ENCODE assay signal across 10 cellular contexts in genomic region chr1:221816899-221817298, GRCh38.
DNase-seq lines count a peak whose midpoint lies in the region; TF ChIP-seq lines count a peak whose summit lies in the region.
"Had no signal": no experiment of that assay in that cellular context is flagged by ENCODE, and none has a peak within 500 bp of the region (broad histone marks: within the 10 kb centered on the region; RNA-seq: fewer than 3 reads in every experiment).

No MANE protein-coding gene starts in this region.

- no peak overlapping the region for H3K4me3 Mint-ChIP-seq in glutamatergic neuron (ENCODE audit: unreplicated experiment)
- no peak overlapping the region for H3K4me3 Mint-ChIP-seq in activated T-helper 1 cell treated with anti-CD3 and anti-CD28 coated beads, Interleukin-12 subunit alpha, Interleukin-12 subunit beta, Interleukin-2, Interleukin-4 antibody, amounts not matched to agents 30 ng/mL and 10 ng/mL and 1 ng/mL, durations not matched to agents 14 hours and 24 hours and 36 hours

- intact Hi-C loops in activated T-helper 1 cell treated with anti-CD3 and anti-CD28 coated beads, Interleukin-12 subunit alpha, Interleukin-12 subunit beta, Interleukin-2, Interleukin-4 antibody, amounts not matched to agents 30 ng/mL and 10 ng/mL and 1 ng/mL, durations not matched to agents 14 hours and 24 hours and 36 hours (cut with micrococcal nuclease), result no loop called here

- H3K9me3 Mint-ChIP-seq in glutamatergic neuron (ENCODE audit: unreplicated experiment), result no peaks in the 10 kb centered on the region
- H3K9me3 Mint-ChIP-seq in activated T-helper 1 cell treated with anti-CD3 and anti-CD28 coated beads, Interleukin-12 subunit alpha, Interleukin-12 subunit beta, Interleukin-2, Interleukin-4 antibody, amounts not matched to agents 30 ng/mL and 10 ng/mL and 1 ng/mL, durations not matched to agents 14 hours and 24 hours and 36 hours, result no peaks in the 10 kb centered on the region

- no peak overlapping the region for H3K27ac ChIP-seq in RWPE1

- H3K4me1 Mint-ChIP-seq in glutamatergic neuron (ENCODE audit: low read depth, unreplicated experiment), result no peaks in the 10 kb centered on the region
- H3K4me1 Mint-ChIP-seq in activated T-helper 1 cell treated with anti-CD3 and anti-CD28 coated beads, Interleukin-12 subunit alpha, Interleukin-12 subunit beta, Interleukin-2, Interleukin-4 antibody, amounts not matched to agents 30 ng/mL and 10 ng/mL and 1 ng/mL, durations not matched to agents 14 hours and 24 hours and 36 hours (ENCODE audit: low read depth), result no peaks in the 10 kb centered on the region

- TF ChIP-seq CTCF in RWPE1 (conservative IDR thresholded peaks at IDR 0.05; ENCODE audit: low read depth), result no peak
- TF ChIP-seq CTCF in glutamatergic neuron (IDR thresholded peaks at IDR 0.05; ENCODE audit: partially characterized antibody, unreplicated experiment), result no peak

- H3K27me3 Mint-ChIP-seq in glutamatergic neuron (ENCODE audit: unreplicated experiment), result no peaks in the 10 kb centered on the region
- peaks cover 4% of the 10 kb centered on the region for H3K27me3 Mint-ChIP-seq in activated T-helper 1 cell treated with anti-CD3 and anti-CD28 coated beads, Interleukin-12 subunit alpha, Interleukin-12 subunit beta, Interleukin-2, Interleukin-4 antibody, amounts not matched to agents 30 ng/mL and 10 ng/mL and 1 ng/mL, durations not matched to agents 14 hours and 24 hours and 36 hours (ENCODE audit: insufficient read depth)

- CTCF ChIA-PET in RWPE1 (lab: Yijun Ruan, JAX), result interaction anchor here (0.9 kb wide), 1 partner anchor 34 kb away, joined by 3 read pairs; no protein-coding TSS in a partner anchor

- POLR2A ChIA-PET in RWPE1 (lab: Yijun Ruan, JAX; ENCODE audit: low non-redundant PET), result no interaction called here

- H3K36me3 Mint-ChIP-seq in glutamatergic neuron (ENCODE audit: unreplicated experiment), result no peaks in the 10 kb centered on the region
- H3K36me3 Mint-ChIP-seq in activated T-helper 1 cell treated with anti-CD3 and anti-CD28 coated beads, Interleukin-12 subunit alpha, Interleukin-12 subunit beta, Interleukin-2, Interleukin-4 antibody, amounts not matched to agents 30 ng/mL and 10 ng/mL and 1 ng/mL, durations not matched to agents 14 hours and 24 hours and 36 hours (ENCODE audit: low read depth), result peaks cover 1% of the 10 kb centered on the region

- H3K27ac Mint-ChIP-seq in glutamatergic neuron (ENCODE audit: unreplicated experiment), result no peak overlapping the region
- no peak overlapping the region for H3K27ac Mint-ChIP-seq in activated T-helper 1 cell treated with anti-CD3 and anti-CD28 coated beads, Interleukin-12 subunit alpha, Interleukin-12 subunit beta, Interleukin-2, Interleukin-4 antibody, amounts not matched to agents 30 ng/mL and 10 ng/mL and 1 ng/mL, durations not matched to agents 14 hours and 24 hours and 36 hours

- H3K4me3 ChIP-seq in skeletal muscle cell (ENCODE audit: low read depth, low read length), result no peak overlapping the region

- DNase-seq in GM04503 (ENCODE audit: low read depth) (peak; percentile 74), RWPE1 (ENCODE audit: low spot score) (peak; percentile 51), fibroblast of gingiva (ENCODE audit: low read depth) (peak; percentile 82), skeletal muscle cell (ENCODE audit: low read depth) (peak; percentile 93), glutamatergic neuron (no peak), NCI-H2081 treated with DMSO at 0.1 percent for 48 hours (lab: John Stamatoyannopoulos, UW) (no peak)
- DNase-seq in activated T-helper 1 cell treated with anti-CD3 and anti-CD28 coated beads, Interleukin-12 subunit alpha, Interleukin-12 subunit beta, Interleukin-2, Interleukin-4 antibody, amounts not matched to agents 30 ng/mL and 10 ng/mL and 1 ng/mL, durations not matched to agents 14 hours and 24 hours and 36 hours (ENCODE audit: low spot score), result no peak
- no peak for DNase-seq in stimulated activated naive CD4-positive, alpha-beta T cell (lab: John Stamatoyannopoulos, UW)
- DNase-seq: amygdala, right cardiac atrium had no signal

Comparison
In these comparisons a context has a peak if more than half of its experiments do, and no peak if none do; other contexts are left out.
1. DNase-seq: peak in GM04503 (single experiment), RWPE1 (single experiment), fibroblast of gingiva (single experiment) and skeletal muscle cell (single experiment); none in glutamatergic neuron (single experiment), activated T-helper 1 cell treated with anti-CD3 and anti-CD28 coated beads, Interleukin-12 subunit alpha, Interleukin-12 subunit beta, Interleukin-2, Interleukin-4 antibody, amounts not matched to agents 30 ng/mL and 10 ng/mL and 1 ng/mL, durations not matched to agents 14 hours and 24 hours and 36 hours (single experiment), stimulated activated naive CD4-positive, alpha-beta T cell (0 of 6) and NCI-H2081 treated with DMSO at 0.1 percent for 48 hours (single experiment).